ENCODE assay signal across 10 cellular contexts in the genomic region with DNA sequence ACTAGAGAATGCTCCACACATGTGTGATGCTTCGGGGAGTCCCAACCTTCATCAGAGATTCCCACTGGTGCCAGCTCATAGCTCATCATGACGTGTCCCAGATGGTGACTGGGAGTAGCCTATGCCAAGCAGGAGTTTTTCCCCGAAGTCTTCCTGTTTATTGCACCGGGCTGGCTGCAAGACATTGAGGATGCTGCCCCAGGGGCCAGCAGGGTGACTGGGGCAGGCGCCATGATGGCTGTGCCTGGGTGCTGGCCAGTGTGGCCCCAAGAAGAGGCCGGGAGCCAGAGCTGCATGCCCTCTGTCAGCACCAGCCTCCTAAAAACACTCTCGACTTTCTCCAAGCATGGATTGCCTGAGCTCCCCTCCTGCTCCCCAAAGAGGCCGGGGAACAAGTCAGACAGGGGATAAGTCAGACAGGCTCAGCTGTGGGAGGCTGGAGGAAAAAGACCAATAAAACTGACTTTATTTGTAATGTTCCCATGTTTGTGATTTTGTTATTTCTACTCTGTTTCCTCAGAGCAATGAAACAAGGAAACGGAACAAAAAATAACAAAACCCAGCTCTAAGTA. TPM values are rescaled to one million over a fixed set of nuclear protein-coding genes. Genes with fewer than 3 reads are reported as not detected.
A peak's percentile ranks its signal among the peaks of the same experiment; 100 is the strongest.
DNase-seq lines count a peak whose midpoint lies in the region; ATAC-seq and TF ChIP-seq lines count a peak whose summit lies in the region.
"Not testable (repeated sequence)": the region's sequence is repeated elsewhere in the genome, so short reads cannot be mapped to it uniquely, and the experiment has no call there.
"Had no signal": no experiment of that assay in that cellular context is flagged by ENCODE, and none has a peak within 500 bp of the region (broad histone marks: within the 10 kb centered on the region; RNA-seq: fewer than 3 reads in every experiment).

No MANE protein-coding gene starts in this region.

- peak overlapping the region; percentile 99 for H2BK15ac ChIP-seq in neuronal stem cell (ENCODE audit: low read length)

- not testable (repeated sequence) for H3K14ac ChIP-seq in neuronal stem cell (ENCODE audit: low read length)

- WGBS in right lobe of liver (ENCODE audit: insufficient coverage, low coverage, low lambda C conversion rate, missing lambda C conversion rate) = 45% methylated on average over 9 of the region's 9 CpGs
- WGBS in neuronal stem cell (ENCODE audit: extremely low coverage in 2 of 2, insufficient read length in 2 of 2, insufficient replicate concordance in 1 of 2), 2 donors = no CpG with 5 or more reads among the region's 9 CpGs
- WGBS in spleen, 5 donors = 77 to 84% (median 80%) methylated on average over 9 of the region's 9 CpGs

- not testable (repeated sequence) for H3K4me3 Mint-ChIP-seq in endothelial cell (ENCODE audit: unreplicated experiment)

- H4K91ac ChIP-seq in neuronal stem cell (ENCODE audit: low read depth, low read length, poor library complexity) = not testable (repeated sequence)

- H3K9me3 ChIP-seq in RWPE2 (ENCODE audit: severe bottlenecking); right lobe of liver; neuronal stem cell (replicated peaks in 1 of 2; ENCODE audit: control insufficient read depth in 2 of 2, insufficient read depth in 1 of 2, low read depth in 1 of 2, low read length in 2 of 2); spleen: not testable (repeated sequence)

- not testable (repeated sequence) for H3K27me3 ChIP-seq in RWPE2 (ENCODE audit: insufficient read depth, poor library complexity, severe bottlenecking); right lobe of liver
- H3K27me3 ChIP-seq in neuronal stem cell (ENCODE audit: control insufficient read depth in 3 of 3, insufficient read depth in 3 of 3, low read depth in 1 of 3, low read length in 3 of 3) (peaks cover 0 to 21% (median 1%) of the 10 kb centered on the region in 3 experiments), spleen (replicated peaks in 1 of 7) (peaks cover 0 to 33% (median 10%) of the 10 kb centered on the region in 7 donors)

- ATAC-seq in RWPE2 (ENCODE audit: low read depth) (peak; percentile 36), right lobe of liver (peak in 1 of 4 donors; percentile 29)

- not testable (repeated sequence) for H2BK120ac ChIP-seq in neuronal stem cell (ENCODE audit: low read depth, low read length)

- TF ChIP-seq CTCF in 22Rv1 (IDR thresholded peaks at IDR 0.05); RWPE2 (IDR thresholded peaks at IDR 0.05; ENCODE audit: poor library complexity, severe bottlenecking); endothelial cell (IDR thresholded peaks at IDR 0.05; ENCODE audit: unreplicated experiment); right lobe of liver (IDR thresholded peaks at IDR 0.05); spleen (IDR thresholded peaks at IDR 0.05 in 8 of 11, conservative IDR thresholded peaks at IDR 0.05 in 3 of 11): not testable (repeated sequence)

- peak overlapping the region; percentile 48 for H3K18ac ChIP-seq in neuronal stem cell (ENCODE audit: low read length)

- peak; percentile 30 for DNase-seq in HS-5 (ENCODE audit: low read depth)
- DNase-seq in RWPE2 (ENCODE audit: low spot score); neuronal stem cell (ENCODE audit: low spot score): not testable (repeated sequence)
- DNase-seq in endothelial cell (ENCODE audit: low spot score) = peak; percentile 1
- peak; percentile 69 for DNase-seq in cardiac septum (ENCODE audit: low spot score)
- DNase-seq in right lobe of liver = peak; percentile 49 to 59 (median 55)
- DNase-seq in spleen = peak; percentile 68

- H3K4me1 ChIP-seq in RWPE2 (ENCODE audit: insufficient read depth, poor library complexity, severe bottlenecking); neuronal stem cell (ENCODE audit: control insufficient read depth in 2 of 2, insufficient read depth in 1 of 2, low read depth in 1 of 2, low read length in 2 of 2); spleen: not testable (repeated sequence)
- peaks cover 0 to 12% (median 6%) of the 10 kb centered on the region in 4 donors for H3K4me1 ChIP-seq in right lobe of liver

- H3K27ac Mint-ChIP-seq in endothelial cell (ENCODE audit: unreplicated experiment) = not testable (repeated sequence)

- H3K4me3 ChIP-seq in RWPE2 (ENCODE audit: severe bottlenecking); right lobe of liver; neuronal stem cell (ENCODE audit: low read length in 2 of 2); spleen: not testable (repeated sequence)

- H3K4me1 Mint-ChIP-seq in endothelial cell (ENCODE audit: unreplicated experiment) = peaks cover 14% of the 10 kb centered on the region

- not testable (repeated sequence) for H2BK12ac ChIP-seq in neuronal stem cell (ENCODE audit: low read length)

- H3K27me3 Mint-ChIP-seq in endothelial cell (ENCODE audit: unreplicated experiment) = not testable (repeated sequence)

- H3K9me3 Mint-ChIP-seq in endothelial cell (ENCODE audit: unreplicated experiment) = not testable (repeated sequence)

- not testable (repeated sequence) for H3K4me2 ChIP-seq in neuronal stem cell (ENCODE audit: insufficient read depth, low read length, poor library complexity, severe bottlenecking)

- H2BK5ac ChIP-seq in neuronal stem cell (ENCODE audit: low read length) = not testable (repeated sequence)

- H3K36me3 ChIP-seq in RWPE2 (ENCODE audit: low read depth); right lobe of liver; neuronal stem cell (replicated peaks in 1 of 2; ENCODE audit: control insufficient read depth in 2 of 2, insufficient read depth in 2 of 2, low read length in 2 of 2); spleen: not testable (repeated sequence)

- not testable (repeated sequence) for H3K4ac ChIP-seq in neuronal stem cell (ENCODE audit: low read length)

- H4K8ac ChIP-seq in neuronal stem cell (ENCODE audit: low read depth, low read length) = not testable (repeated sequence)

- not testable (repeated sequence) for H3K79me1 ChIP-seq in neuronal stem cell (ENCODE audit: low read depth, low read length)

- intact Hi-C loops in cardiac septum (cut with DNase I); right lobe of liver (cut with DNase I); spleen (cut with DNase I; ENCODE audit: low total_unique reads): not testable (repeated sequence)

- H3K36me3 Mint-ChIP-seq in endothelial cell (ENCODE audit: low read depth, unreplicated experiment) = not testable (repeated sequence)

- not testable (repeated sequence) for H3K9ac ChIP-seq in neuronal stem cell (ENCODE audit: low read depth, low read length, poor library complexity)

- H3K27ac ChIP-seq in 22Rv1 = peak overlapping the region; percentile 73
- H3K27ac ChIP-seq in RWPE2 (ENCODE audit: poor library complexity, severe bottlenecking); neuronal stem cell (replicated peaks; ENCODE audit: low read length); spleen: not testable (repeated sequence)
- peak overlapping the region; percentile 59 to 94 (median 90) for H3K27ac ChIP-seq in right lobe of liver

- TF ChIP-seq POLR2A in right lobe of liver (IDR thresholded peaks at IDR 0.05) = peak; percentile 11
- TF ChIP-seq POLR2A in spleen (IDR thresholded peaks at IDR 0.05) = not testable (repeated sequence)

- not testable (repeated sequence) for H2AK5ac ChIP-seq in neuronal stem cell (ENCODE audit: low read depth, low read length)

- H3K23ac ChIP-seq in neuronal stem cell (ENCODE audit: low read depth, low read length, poor library complexity) = not testable (repeated sequence)

- not testable (repeated sequence) for H2AFZ ChIP-seq in neuronal stem cell (ENCODE audit: low read length)

RNA-seq across cellular contexts. Expression of gene RNU1-4, which starts 24.0 kb away (rescaled TPM):
- 3,428 TPM for total RNA-seq in endothelial cell (ENCODE audit: unreplicated experiment)
- total RNA-seq in cardiac septum = 6,195 TPM
- 1,000 to 10,000 TPM in 3 of 6 experiments, 100 to 1,000 TPM in 1, under 1 TPM in 2; under 0.01 to 3,377 (median 977) TPM for total RNA-seq in right lobe of liver
- polyA plus RNA-seq in neuronal stem cell (2013, experiment 1 of 2) = 14.3 TPM
- 15.9 TPM for polyA plus RNA-seq in neuronal stem cell (2013, experiment 2 of 2)
- total RNA-seq in spleen = 1,000 to 10,000 TPM in 4 of 7 donors, under 1 TPM in 3; under 0.01 to 8,075 (median 6,234) TPM
- not detected for polyA plus RNA-seq in spleen
- total RNA-seq: H4 had no signal
- polyA plus RNA-seq: fibroblast of lung had no signal
